21 cellular contexts compared by ENCODE assay signal in genomic region chr6:79635179-79635578, GRCh38. TPM values are rescaled to one million over a fixed set of nuclear protein-coding genes. Genes with fewer than 3 reads are reported as not detected.
DNase-seq lines count a peak whose midpoint lies in the region; FAIRE-seq and TF ChIP-seq lines count a peak whose summit lies in the region.
"Had no signal": no experiment of that assay in that cellular context is flagged by ENCODE, and none has a peak within 500 bp of the region (broad histone marks: within the 10 kb centered on the region; RNA-seq: fewer than 3 reads in every experiment).

No MANE protein-coding gene starts in this region.

- dilution Hi-C loops in endothelial cell of umbilical vein (cut with MboI; ENCODE audit: extremely low pct_ligation_motif_present, low sequenced_read_pairs): no loop called here

- H3K27me3 ChIP-seq in endothelial cell of umbilical vein (ENCODE audit: control insufficient read depth in 2 of 2, insufficient read depth in 2 of 2, low read length in 2 of 2): no peaks in the 10 kb centered on the region
- H3K27me3 ChIP-seq: body of pancreas, right lobe of liver, thyroid gland had no signal

- peaks cover 43% of the 10 kb centered on the region for H3K4me1 ChIP-seq in endothelial cell of umbilical vein (ENCODE audit: control insufficient read depth, extremely low read depth, insufficient read depth, low read length)

- TF ChIP-seq CTCF in endothelial cell of umbilical vein (IDR thresholded peaks at IDR 0.05; ENCODE audit: extremely low read depth in 1 of 2, insufficient read depth in 1 of 2, low read depth in 1 of 2, low read length in 2 of 2): no peak

- CTCF ChIA-PET in endothelial cell of umbilical vein (lab: Charles Lee): interaction anchor here (0.8 to 2.4 kb wide), 5 partner anchors 14 to 233 kb away, joined by 3 to 11 read pairs (median 4); no protein-coding TSS in a partner anchor

- no peaks in the 10 kb centered on the region for H4K20me1 ChIP-seq in endothelial cell of umbilical vein (replicated peaks; ENCODE audit: control insufficient read depth, extremely low read depth, insufficient read depth, low read length)

- POLR2A ChIA-PET in endothelial cell of umbilical vein (lab: Charles Lee): no interaction called here

- DNase-seq in Daoy (ENCODE audit: low read depth) (peak; percentile 15), M059J (ENCODE audit: low read depth) (peak; percentile 42), endothelial cell of umbilical vein (ENCODE audit: low read depth, low spot score) (peak; percentile 67), kidney tubule cell (ENCODE audit: low spot score) (peak; percentile 75), NCI-H82 (lab: John Stamatoyannopoulos, UW) (no peak), GF-D8 (lab: John Stamatoyannopoulos, UW) (no peak), DMS114 treated with DMSO at 0.1 percent for 48 hours (lab: John Stamatoyannopoulos, UW; ENCODE audit: unreplicated experiment) (no peak), RPMI8226 (no peak)
- DNase-seq: activated CD4-positive, CD25-positive, alpha-beta regulatory T cell; activated CD8-positive, alpha-beta T cell treated with anti-CD3 and anti-CD28 coated beads, Interleukin-2, amount 10 ng/mL, durations not matched to agents 7 days and 5 days; activated naive CD4-positive, alpha-beta T cell treated with anti-CD3 and anti-CD28 coated beads, Interleukin-2, amount 50 U/mL, for 16 hours; activated T-cell treated with anti-CD3 and anti-CD28 coated beads, Interleukin-2, amount 50 U/mL, for 48 hours; body of pancreas; head of caudate nucleus; lower lobe of right lung; NCI-H1436; NCI-H2171 treated with DMSO at 0.1 percent for 48 hours; right lobe of liver; thyroid gland had no signal

- no TSS peak for BruUV-seq in endothelial cell of umbilical vein (replicated peaks; lab: Mats Ljungman, UMichigan)

- peaks cover 33% of the 10 kb centered on the region for H3K79me2 ChIP-seq in endothelial cell of umbilical vein (ENCODE audit: control insufficient read depth, insufficient read depth, low read length)

- intact Hi-C loops in endothelial cell of umbilical vein (cut with micrococcal nuclease): loop anchor here (2.0 kb wide), 2 partner anchors 36 to 78 kb away; no protein-coding TSS in a partner anchor

- H3K4me2 ChIP-seq in endothelial cell of umbilical vein (ENCODE audit: insufficient read depth, low read length): peak overlapping the region; percentile 60

- no peaks in the 10 kb centered on the region for H3K36me3 ChIP-seq in endothelial cell of umbilical vein (ENCODE audit: control insufficient read depth in 2 of 2, extremely low read depth in 1 of 2, insufficient read depth in 2 of 2, low read length in 2 of 2)
- H3K36me3 ChIP-seq: lower lobe of right lung, right lobe of liver, thyroid gland had no signal

- no peak overlapping the region for H2AFZ ChIP-seq in endothelial cell of umbilical vein (ENCODE audit: low read depth, low read length)

- no peak for TF ChIP-seq POLR2A in endothelial cell of umbilical vein (IDR thresholded peaks at IDR 0.05; ENCODE audit: low read depth, low read length)

- H3K4me3 ChIP-seq in endothelial cell of umbilical vein (replicated peaks in 1 of 3; ENCODE audit: insufficient read depth in 1 of 3, low read depth in 1 of 3, low read length in 3 of 3): peak overlapping the region in 1 of 3 experiments; percentile 14
- H3K4me3 ChIP-seq: body of pancreas, coronary artery, lower lobe of right lung, right lobe of liver, thyroid gland had no signal

- H3K9me1 ChIP-seq in endothelial cell of umbilical vein (replicated peaks; ENCODE audit: control insufficient read depth, extremely low read depth, insufficient read depth, low read length): no peaks in the 10 kb centered on the region

- peak overlapping the region; percentile 25 for H3K9ac ChIP-seq in endothelial cell of umbilical vein (replicated peaks; ENCODE audit: extremely low read depth, insufficient read depth, low read length)

- H3K27ac ChIP-seq in endothelial cell of umbilical vein (ENCODE audit: insufficient read depth, low read depth, low read length): peak overlapping the region; percentile 51
- H3K27ac ChIP-seq: body of pancreas, coronary artery, lower lobe of right lung, right lobe of liver had no signal

- H3K9me3 ChIP-seq in endothelial cell of umbilical vein (replicated peaks; ENCODE audit: control insufficient read depth, insufficient read depth, low read length): no peaks in the 10 kb centered on the region
- H3K9me3 ChIP-seq: body of pancreas, lower lobe of right lung, right lobe of liver, thyroid gland had no signal

- FAIRE-seq in endothelial cell of umbilical vein (lab: Jason Lieb, UNC): peak; percentile 80
- FAIRE-seq: HepG2 had no signal

TF ChIP-seq in endothelial cell of umbilical vein, 7 proteins besides CTCF, POLR2A, EP300 and RAD21:
- TF ChIP-seq MAX (IDR thresholded peaks at IDR 0.05; ENCODE audit: insufficient read depth, insufficient read length) (no peak), MYC (IDR thresholded peaks at IDR 0.05; ENCODE audit: low read depth, low read length) (no peak), JUN (IDR thresholded peaks at IDR 0.05; ENCODE audit: borderline replicate concordance, insufficient read depth, insufficient read length, low read depth) (peak; percentile 74), EZH2 (IDR thresholded peaks at IDR 0.05; ENCODE audit: borderline replicate concordance, low read depth, low read length, severe bottlenecking) (no peak), POLR2AphosphoS5 (IDR thresholded peaks at IDR 0.05; ENCODE audit: insufficient read depth, low read depth, low read length) (peak; percentile 23), GATA2 (IDR thresholded peaks at IDR 0.05; ENCODE audit: insufficient read depth, insufficient read length, low read depth, low read length) (peak; percentile 60), FOS (IDR thresholded peaks at IDR 0.05; ENCODE audit: borderline replicate concordance, insufficient read depth, low read length) (peak; percentile 92)

RNA-seq across cellular contexts. Expression of gene SH3BGRL2, which starts 4.0 kb away (rescaled TPM):
- 13.2 and 15.8 TPM in 2 replicates for total RNA-seq in Daoy (2014; rRNA removed; shearing (Covaris generic))
- total RNA-seq in M059J (2014; rRNA removed; shearing (Covaris generic)): 6.4 and 9.8 TPM in 2 replicates
- total RNA-seq in endothelial cell of umbilical vein: 10.7 and 15.2 TPM in 2 replicates
- 2.0 and 3.2 TPM in 2 replicates for polyA plus RNA-seq in endothelial cell of umbilical vein
- polyA plus RNA-seq in endothelial cell of umbilical vein (2011; cell fraction: cytosol; rRNA removed): 3.3 and 3.6 TPM in 2 replicates
- 3.6 and 4.2 TPM in 2 replicates for polyA plus RNA-seq in endothelial cell of umbilical vein (2011; cell fraction: nucleus; rRNA removed)
- 14.2 and 16.7 TPM in 2 replicates for polyA plus RNA-seq in endothelial cell of umbilical vein (2012)
- 3.4 and 4.3 TPM in 2 replicates for polyA minus RNA-seq in endothelial cell of umbilical vein
- polyA minus RNA-seq in endothelial cell of umbilical vein (2011; cell fraction: cytosol; rRNA and poly(A)+ RNA removed): 0.31 TPM
- polyA minus RNA-seq in endothelial cell of umbilical vein (2011; cell fraction: nucleus; rRNA and poly(A)+ RNA removed): 4.1 and 5.4 TPM in 2 replicates

Comparison
In these comparisons a context has a peak if more than half of its experiments do, and no peak if none do; other contexts are left out.
1. DNase-seq: peak in Daoy (single experiment), M059J (single experiment), endothelial cell of umbilical vein (single experiment) and kidney tubule cell (single experiment); none in NCI-H82 (single experiment), GF-D8 (single experiment), DMS114 treated with DMSO at 0.1 percent for 48 hours (single experiment) and RPMI8226 (single experiment).